Comparison of ENCODE assay signal across 15 cellular contexts in the genomic region with DNA sequence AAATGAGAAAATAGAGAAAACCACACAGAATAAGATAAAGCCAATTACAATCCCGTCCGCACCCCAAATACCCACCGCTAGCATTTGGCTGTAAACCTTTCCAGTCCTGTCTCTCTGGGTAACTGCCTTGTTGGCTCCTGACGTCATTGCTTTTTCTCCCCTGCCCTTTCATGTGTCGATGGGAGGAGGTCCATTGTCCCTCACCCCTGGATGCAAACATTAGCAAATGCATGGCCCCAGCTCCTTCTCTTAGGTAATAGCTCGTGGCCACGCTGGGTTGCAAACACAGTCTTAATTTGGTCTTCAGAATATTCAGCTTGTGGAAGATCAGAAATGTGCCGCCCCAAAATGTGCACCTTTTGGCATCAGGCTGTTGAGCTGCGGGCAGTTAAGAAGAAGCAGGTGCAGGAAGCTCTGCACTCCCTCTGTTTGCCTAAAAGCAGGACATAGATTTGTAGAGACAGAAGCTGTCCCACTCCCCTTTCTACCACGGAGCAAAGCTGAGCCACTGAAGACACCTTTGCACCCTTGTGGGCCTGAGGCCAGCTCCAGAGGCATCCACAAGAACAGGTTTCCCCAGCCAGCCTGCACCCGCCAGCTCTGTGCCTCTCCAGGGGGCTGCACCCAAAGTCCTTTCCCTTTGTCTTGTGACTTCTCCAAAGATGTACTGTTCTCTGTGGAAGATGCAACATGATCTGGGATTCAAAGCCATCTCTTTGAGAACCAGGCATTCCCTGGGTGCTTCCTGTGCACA.
A peak's percentile ranks its signal among the peaks of the same experiment; 100 is the strongest.
DNase-seq lines count a peak whose midpoint lies in the region; TF ChIP-seq lines count a peak whose summit lies in the region.
"Had no signal": no experiment of that assay in that cellular context is flagged by ENCODE, and none has a peak within 500 bp of the region (broad histone marks: within the 10 kb centered on the region; RNA-seq: fewer than 3 reads in every experiment).

No MANE protein-coding gene starts in this region.

- H3K27me3 ChIP-seq in OCI-LY1 (ENCODE audit: insufficient read depth, low read length): no peaks in the 10 kb centered on the region
- no peaks in the 10 kb centered on the region for H3K27me3 ChIP-seq in mesendoderm (ENCODE audit: insufficient read depth, low read length, poor library complexity)
- peaks cover 0 to 37% (median 7%) of the 10 kb centered on the region in 3 donors for H3K27me3 ChIP-seq in sigmoid colon

- H3K27ac ChIP-seq in OCI-LY1 (ENCODE audit: low read depth, low read length, poor library complexity, severe bottlenecking) (peak overlapping the region; percentile 99), mesendoderm (ENCODE audit: low read depth, low read length) (no peak overlapping the region), sigmoid colon (no peak overlapping the region)
- H3K27ac ChIP-seq: breast epithelium, epithelial cell of prostate, lower lobe of right lung, transverse colon had no signal

- H4K20me1 ChIP-seq in OCI-LY1 (ENCODE audit: insufficient read depth, low read length): no peaks in the 10 kb centered on the region

- peaks cover 2% of the 10 kb centered on the region for H3K36me3 Mint-ChIP-seq in T-helper 1 cell treated with Interleukin-12 subunit alpha and Interleukin-12 subunit beta and Interleukin-4 antibody, amounts not matched to agents 30 μg/mL and 1 μg/mL, for 36 hours (ENCODE audit: low read depth)

- no peak for DNase-seq in T-helper 1 cell
- DNase-seq in Jurkat, Clone E6-1 (ENCODE audit: low read depth, low spot score): peak; percentile 64
- peak; percentile 64 for DNase-seq in mesendoderm
- DNase-seq in ACHN: no peak
- no peak for DNase-seq in sigmoid colon
- DNase-seq in NCI-H526 treated with DMSO at 0.1 percent for 48 hours (lab: John Stamatoyannopoulos, UW): no peak
- DNase-seq: activated T-cell treated with anti-CD3 and anti-CD28 coated beads, Interleukin-2, amount 50 U/mL, for 4 hours; DMS 273 treated with DMSO at 0.1 percent for 48 hours; head of caudate nucleus; lower lobe of right lung; transverse colon had no signal

- peak overlapping the region; percentile 66 for H3K27ac Mint-ChIP-seq in T-helper 1 cell treated with Interleukin-12 subunit alpha and Interleukin-12 subunit beta and Interleukin-4 antibody, amounts not matched to agents 30 μg/mL and 1 μg/mL, for 36 hours

- no peak overlapping the region for H3K56ac ChIP-seq in mesendoderm (ENCODE audit: low read length)

- peaks cover 54% of the 10 kb centered on the region for H3K4me1 Mint-ChIP-seq in T-helper 1 cell treated with Interleukin-12 subunit alpha and Interleukin-12 subunit beta and Interleukin-4 antibody, amounts not matched to agents 30 μg/mL and 1 μg/mL, for 36 hours (ENCODE audit: low read depth)

- H2AFZ ChIP-seq in OCI-LY1 (ENCODE audit: low read length): no peak overlapping the region

- H3F3A ChIP-seq in OCI-LY1 (ENCODE audit: insufficient read depth, low read length): peaks cover 5% of the 10 kb centered on the region; the same call in 1 of the 2 replicates

- H3K23ac ChIP-seq in mesendoderm (ENCODE audit: low read length): no peak overlapping the region

- no peaks in the 10 kb centered on the region for H3K9me3 Mint-ChIP-seq in T-helper 1 cell treated with Interleukin-12 subunit alpha and Interleukin-12 subunit beta and Interleukin-4 antibody, amounts not matched to agents 30 μg/mL and 1 μg/mL, for 36 hours
- H3K9me3 Mint-ChIP-seq: activated T-cell treated with anti-CD3 and anti-CD28 coated beads, Interleukin-2, amount 50 U/mL, for 4 hours had no signal

- no peak overlapping the region for H2BK120ac ChIP-seq in mesendoderm (ENCODE audit: low read depth, low read length)

- in situ Hi-C loops in ACHN (cut with HindIII; ENCODE audit: low pct_ligation_motif_present, low pct_unique_long_range_greater_than_20kb, low sequenced_read_pairs): no loop called here

- H3K9me2 ChIP-seq in OCI-LY1 (ENCODE audit: low read depth, low read length): no peaks in the 10 kb centered on the region

- no peak overlapping the region for H3K18ac ChIP-seq in mesendoderm (ENCODE audit: low read length)

- H2AK5ac ChIP-seq in mesendoderm (ENCODE audit: low read length): no peak overlapping the region

- WGBS in mesendoderm (ENCODE audit: extremely low coverage, insufficient coverage, low lambda C conversion rate): no CpG with 5 or more reads among the region's 11 CpGs
- 47 to 58% methylated on average over 11 of the region's 11 CpGs for WGBS in sigmoid colon, 2 donors

- TF ChIP-seq CTCF in OCI-LY1 (IDR thresholded peaks at IDR 0.05; ENCODE audit: low read length): no peak
- no peak for TF ChIP-seq CTCF in sigmoid colon (IDR thresholded peaks at IDR 0.05)

- no peaks in the 10 kb centered on the region for H3K36me3 ChIP-seq in OCI-LY1 (ENCODE audit: insufficient read depth, low read length)
- no peaks in the 10 kb centered on the region for H3K36me3 ChIP-seq in mesendoderm (ENCODE audit: control insufficient read depth, insufficient read depth, low read length)
- H3K36me3 ChIP-seq in sigmoid colon: no peaks in the 10 kb centered on the region
- H3K36me3 ChIP-seq: breast epithelium, lower lobe of right lung, transverse colon had no signal

- no peak overlapping the region for H2BK5ac ChIP-seq in mesendoderm (ENCODE audit: low read length)

- H3K27me3 Mint-ChIP-seq in T-helper 1 cell treated with Interleukin-12 subunit alpha and Interleukin-12 subunit beta and Interleukin-4 antibody, amounts not matched to agents 30 μg/mL and 1 μg/mL, for 36 hours (ENCODE audit: low read depth): no peaks in the 10 kb centered on the region

- no peak for TF ChIP-seq EP300 in sigmoid colon (IDR thresholded peaks at IDR 0.05)

- no peaks in the 10 kb centered on the region for H3K79me2 ChIP-seq in OCI-LY1 (ENCODE audit: insufficient read depth, low read length)
- H3K79me2 ChIP-seq in mesendoderm (ENCODE audit: control insufficient read depth, insufficient read depth, low read length): no peaks in the 10 kb centered on the region

- H4K5ac ChIP-seq in mesendoderm (ENCODE audit: low read length): no peak overlapping the region

- H4K8ac ChIP-seq in mesendoderm (ENCODE audit: low read depth, low read length): no peak overlapping the region

- H3K4me3 Mint-ChIP-seq in T-helper 1 cell treated with Interleukin-12 subunit alpha and Interleukin-12 subunit beta and Interleukin-4 antibody, amounts not matched to agents 30 μg/mL and 1 μg/mL, for 36 hours: peak overlapping the region; percentile 60
- H3K4me3 Mint-ChIP-seq: activated T-cell treated with anti-CD3 and anti-CD28 coated beads, Interleukin-2, amount 50 U/mL, for 4 hours had no signal

- H2BK15ac ChIP-seq in mesendoderm (replicated peaks; ENCODE audit: low read depth): no peak overlapping the region

- H3K4me3 ChIP-seq in Jurkat, Clone E6-1 (ENCODE audit: low read length): peak overlapping the region; percentile 21
- H3K4me3 ChIP-seq in OCI-LY1 (ENCODE audit: low read depth, low read length, poor library complexity, severe bottlenecking) (peak overlapping the region; percentile 61), mesendoderm (ENCODE audit: low read length) (no peak overlapping the region), sigmoid colon (no peak overlapping the region)
- H3K4me3 ChIP-seq: breast epithelium, lower lobe of right lung, transverse colon had no signal

- H3K9me3 ChIP-seq in OCI-LY1 (ENCODE audit: low read length) (no peaks in the 10 kb centered on the region), sigmoid colon (no peaks in the 10 kb centered on the region)
- H3K9me3 ChIP-seq: breast epithelium, lower lobe of right lung, transverse colon had no signal

- H3K4me2 ChIP-seq in OCI-LY1 (ENCODE audit: low read length): peak overlapping the region; percentile 65
- H3K4me2 ChIP-seq in mesendoderm (ENCODE audit: low read length): no peak overlapping the region

- H3K4ac ChIP-seq in mesendoderm (ENCODE audit: low read depth, low read length): no peak overlapping the region

- H3K79me1 ChIP-seq in mesendoderm (ENCODE audit: low read length): no peaks in the 10 kb centered on the region

- TF ChIP-seq POLR2A in sigmoid colon (IDR thresholded peaks at IDR 0.05): no peak

- intact Hi-C loops in sigmoid colon (cut with DNase I): no loop called here

- H3K4me1 ChIP-seq in OCI-LY1 (ENCODE audit: insufficient read depth, low read length, severe bottlenecking): peaks cover 92% of the 10 kb centered on the region
- no peaks in the 10 kb centered on the region for H3K4me1 ChIP-seq in mesendoderm (ENCODE audit: control insufficient read depth, low read depth, low read length)
- no peaks in the 10 kb centered on the region for H3K4me1 ChIP-seq in sigmoid colon
- H3K4me1 ChIP-seq: breast epithelium, lower lobe of right lung, transverse colon had no signal

- H3K9ac ChIP-seq in OCI-LY1 (ENCODE audit: low read length): peak overlapping the region; percentile 82
- H3K9ac ChIP-seq in mesendoderm (ENCODE audit: low read length): no peak overlapping the region

Comparison
In these comparisons a context has a peak if more than half of its experiments do, and no peak if none do; other contexts are left out.
1. DNase-seq: peak in Jurkat, Clone E6-1 (single experiment) and mesendoderm (single experiment); none in T-helper 1 cell (0 of 5), ACHN (single experiment), sigmoid colon (single experiment) and NCI-H526 treated with DMSO at 0.1 percent for 48 hours (single experiment).
2. H3K4me3 ChIP-seq: peak in Jurkat, Clone E6-1 (single experiment) and OCI-LY1 (single experiment); none in mesendoderm (single experiment) and sigmoid colon (0 of 4).